Comparison of ENCODE assay signal across 1 cellular context in the genomic region with DNA sequence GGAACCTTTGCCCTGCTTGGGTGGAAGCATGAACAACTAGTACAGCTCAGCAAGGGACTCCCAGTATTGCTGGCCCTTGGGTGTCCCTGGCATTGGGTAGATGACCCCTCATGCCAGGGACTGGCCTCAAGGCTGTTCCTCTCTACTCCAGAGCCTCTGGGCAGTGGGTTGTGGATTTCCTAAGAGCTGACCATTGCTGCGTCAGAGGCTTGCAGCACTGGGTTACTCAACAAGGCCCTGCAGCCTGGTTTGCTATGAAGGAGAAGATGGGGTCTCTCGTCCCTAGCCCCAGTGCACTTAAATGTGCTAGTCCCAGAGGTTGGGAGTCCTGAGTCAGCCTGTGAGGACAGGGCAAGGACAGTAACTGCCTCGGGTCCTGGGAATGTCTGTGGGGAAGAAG.
TF ChIP-seq lines count a peak whose summit lies in the region.

No MANE protein-coding gene starts in this region.

TF ChIP-seq in HEK293T, 16 proteins besides CTCF, POLR2A, EP300 and RAD21 (continued from another document):
- TF ChIP-seq, protein P1, sequence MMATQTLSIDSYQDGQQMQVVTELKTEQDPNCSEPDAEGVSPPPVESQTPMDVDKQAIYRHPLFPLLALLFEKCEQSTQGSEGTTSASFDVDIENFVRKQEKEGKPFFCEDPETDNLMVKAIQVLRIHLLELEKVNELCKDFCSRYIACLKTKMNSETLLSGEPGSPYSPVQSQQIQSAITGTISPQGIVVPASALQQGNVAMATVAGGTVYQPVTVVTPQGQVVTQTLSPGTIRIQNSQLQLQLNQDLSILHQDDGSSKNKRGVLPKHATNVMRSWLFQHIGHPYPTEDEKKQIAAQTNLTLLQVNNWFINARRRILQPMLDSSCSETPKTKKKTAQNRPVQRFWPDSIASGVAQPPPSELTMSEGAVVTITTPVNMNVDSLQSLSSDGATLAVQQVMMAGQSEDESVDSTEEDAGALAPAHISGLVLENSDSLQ (IDR thresholded peaks at IDR 0.05) = no peak
- TF ChIP-seq NFRKB (IDR thresholded peaks at IDR 0.05) = no peak
- no peak for TF ChIP-seq L3MBTL2 (conservative IDR thresholded peaks at IDR 0.05)
- TF ChIP-seq HDGF (IDR thresholded peaks at IDR 0.05; ENCODE audit: borderline replicate concordance) = no peak
- TF ChIP-seq TARDBP (IDR thresholded peaks at IDR 0.05) = no peak
- TF ChIP-seq ARNT (IDR thresholded peaks at IDR 0.05) = no peak
